ENCODE assay signal across 24 cellular contexts in genomic region chr19:3211191-3211590, GRCh38. TPM values are rescaled to one million over a fixed set of nuclear protein-coding genes. Genes with fewer than 3 reads are reported as not detected.
DNase-seq lines count a peak whose midpoint lies in the region; ATAC-seq, FAIRE-seq and TF ChIP-seq lines count a peak whose summit lies in the region.
"Had no signal": no experiment of that assay in that cellular context is flagged by ENCODE, and none has a peak within 500 bp of the region (broad histone marks: within the 10 kb centered on the region; RNA-seq: fewer than 3 reads in every experiment).

No MANE protein-coding gene starts in this region.

- POLR2A ChIA-PET in K562 (lab: Yijun Ruan, JAX): interaction anchor here (0.6 kb wide), 1 partner anchor 645 kb away, joined by 4 read pairs; no protein-coding TSS in a partner anchor

- H2BK120ac ChIP-seq in mesenchymal stem cell (ENCODE audit: low read depth, low read length): no peak overlapping the region

- H3K79me2 ChIP-seq in K562 (ENCODE audit: control insufficient read depth, insufficient read depth, low read length): no peaks in the 10 kb centered on the region

- in situ Hi-C loops in K562 (cut with MboI): no loop called here

- no peak for TF ChIP-seq POLR2A in K562 (conservative IDR thresholded peaks at IDR 0.05)

- no peak for TF ChIP-seq CTCF in K562 (IDR thresholded peaks at IDR 0.05 in 2 of 3, conservative IDR thresholded peaks at IDR 0.05 in 1 of 3; ENCODE audit: insufficient read depth in 2 of 3, low read depth in 1 of 3, low read length in 3 of 3)

- no peak overlapping the region for H4K8ac ChIP-seq in mesenchymal stem cell (ENCODE audit: low read length)

- no peak overlapping the region for H2AK5ac ChIP-seq in mesenchymal stem cell (ENCODE audit: low read length, severe bottlenecking)

- no TSS peak for BruUV-seq in K562 (replicated peaks; lab: Mats Ljungman, UMichigan)

- peak overlapping the region; percentile 47 for H4K91ac ChIP-seq in mesenchymal stem cell (ENCODE audit: low read length)

- peaks cover 3% of the 10 kb centered on the region for H3K79me1 ChIP-seq in mesenchymal stem cell (replicated peaks; ENCODE audit: low read length, poor library complexity, severe bottlenecking)

- H3K27ac ChIP-seq in K562 (ENCODE audit: extremely low read depth, low read depth, low read length) (no peak overlapping the region), mesenchymal stem cell (ENCODE audit: low read length, poor library complexity, severe bottlenecking) (no peak overlapping the region)
- H3K27ac ChIP-seq: HL-60 had no signal

- H2BK15ac ChIP-seq in mesenchymal stem cell (ENCODE audit: low read depth, poor library complexity, severe bottlenecking): peak overlapping the region; percentile 81

- no peaks in the 10 kb centered on the region for H3K9me3 Mint-ChIP-seq in stimulated activated naive CD8-positive, alpha-beta T cell treated with anti-CD3 and anti-CD28 coated beads, Interleukin-15, amount 100 ng/mL, for 72 hours
- H3K9me3 Mint-ChIP-seq: CD4-positive, alpha-beta T cell had no signal

- intact Hi-C loops in K562 (cut with micrococcal nuclease): no loop called here

- H3K14ac ChIP-seq in mesenchymal stem cell (ENCODE audit: low read length in 2 of 2): no peak overlapping the region

- H3K4ac ChIP-seq in mesenchymal stem cell (ENCODE audit: low read depth in 1 of 2, low read length in 2 of 2): no peak overlapping the region

- no peak for FAIRE-seq in K562 (lab: Jason Lieb, UNC)
- FAIRE-seq: A204.1, GM12878, H54 had no signal

- TF ChIP-seq RAD21 in K562 (CRISPR knock-in tag; conservative IDR thresholded peaks at IDR 0.05 in 1 of 2, IDR thresholded peaks at IDR 0.05 in 1 of 2): no peak

- ATAC-seq in stimulated activated naive CD8-positive, alpha-beta T cell treated with anti-CD3 and anti-CD28 coated beads, Interleukin-15, Interleukin-2, amounts not matched to agents 100 U/mL and 50 U/mL, for 24 hours: peak; percentile 3
- ATAC-seq in stimulated activated naive CD8-positive, alpha-beta T cell treated with anti-CD3 and anti-CD28 coated beads, Interleukin-15, amount 100 ng/mL, for 72 hours: no peak
- ATAC-seq in K562 (no peak), GM21528 (IDR thresholded peaks at IDR 0.05; ENCODE audit: low FRiP score, unreplicated experiment) (no peak)

- H3K4me1 ChIP-seq in K562 (replicated peaks in 1 of 2; ENCODE audit: control insufficient read depth in 2 of 2, insufficient read depth in 2 of 2, low read length in 2 of 2) (peaks cover 0 to 42% of the 10 kb centered on the region in 2 experiments; a peak in 2 of 5 replicates), mesenchymal stem cell (ENCODE audit: control insufficient read depth, insufficient read depth, low read depth, low read length) (peaks cover 4% of the 10 kb centered on the region)

- H3K27me3 ChIP-seq in K562 (ENCODE audit: control insufficient read depth in 2 of 2, insufficient read depth in 2 of 2, low read length in 2 of 2) (no peaks in the 10 kb centered on the region), mesenchymal stem cell (ENCODE audit: control insufficient read depth in 1 of 2, insufficient read depth in 1 of 2, low read length in 2 of 2) (no peaks in the 10 kb centered on the region)
- H3K27me3 ChIP-seq: BLaER1 treated with 17β-estradiol and CSF1 and Interleukin-3, amounts not matched to agents 10 nM and 100 nM had no signal

- no peak overlapping the region for H3K4me3 Mint-ChIP-seq in stimulated activated naive CD8-positive, alpha-beta T cell treated with anti-CD3 and anti-CD28 coated beads, Interleukin-15, amount 100 ng/mL, for 72 hours
- H3K4me3 Mint-ChIP-seq: CD4-positive, alpha-beta T cell had no signal

- CTCF ChIA-PET in K562 (lab: Yijun Ruan, JAX; ENCODE audit: low intra/inter-chr PET ratio): interaction anchor here (0.8 kb wide), 1 partner anchor 255 kb away, joined by 3 read pairs; no protein-coding TSS in a partner anchor

- H3K9me1 ChIP-seq in K562 (ENCODE audit: control insufficient read depth, insufficient read depth, low read length): peaks cover 3% of the 10 kb centered on the region

- H3K9me3 ChIP-seq in K562 (replicated peaks; ENCODE audit: control insufficient read depth, insufficient read depth, low read depth, low read length) (no peaks in the 10 kb centered on the region), mesenchymal stem cell (ENCODE audit: control insufficient read depth, low read length) (no peaks in the 10 kb centered on the region)
- H3K9me3 ChIP-seq: BLaER1 treated with 17β-estradiol and CSF1 and Interleukin-3, amounts not matched to agents 10 nM and 100 nM had no signal

- no peak for DNase-seq in stimulated activated naive CD8-positive, alpha-beta T cell treated with anti-CD3 and anti-CD28 coated beads, Interleukin-15, Interleukin-2, amounts not matched to agents 100 U/mL and 50 U/mL, for 24 hours
- no peak for DNase-seq in stimulated activated naive CD8-positive, alpha-beta T cell treated with anti-CD3 and anti-CD28 coated beads, Interleukin-15, amount 100 ng/mL, for 72 hours
- no peak for DNase-seq in K562 (ENCODE audit: extremely low read depth in 1 of 4, low spot score in 3 of 4)
- no peak for DNase-seq in mesenchymal stem cell
- no peak for DNase-seq in NCI-H146 treated with DMSO at 0.1 percent for 48 hours (lab: John Stamatoyannopoulos, UW; ENCODE audit: unreplicated experiment)
- no peak for DNase-seq in SHP77 (lab: John Stamatoyannopoulos, UW)
- no peak for DNase-seq in NCI-H226
- DNase-seq: DMS 273 treated with DMSO at 0.1 percent for 48 hours, DMS79, GDM1, NCI-H1930, NCI-H2107, NCI-H524 treated with DMSO at 0.1 percent for 48 hours, NCI-H774 had no signal

- no peak overlapping the region for H2BK5ac ChIP-seq in mesenchymal stem cell (ENCODE audit: low read depth, low read length, poor library complexity, severe bottlenecking)

- H3K36me3 ChIP-seq in K562 (ENCODE audit: control insufficient read depth, insufficient read depth, low read length): peaks cover 28% of the 10 kb centered on the region; the same call in 1 of the 3 replicates
- H3K36me3 ChIP-seq in mesenchymal stem cell (ENCODE audit: control insufficient read depth in 1 of 2, insufficient read depth in 2 of 2, low read depth in 1 of 2, low read length in 2 of 2): peaks cover 26 to 41% of the 10 kb centered on the region in 2 experiments

- H3K23ac ChIP-seq in mesenchymal stem cell (ENCODE audit: low read length in 2 of 2): no peak overlapping the region

- H3K4me3 ChIP-seq in K562 (no peak overlapping the region), mesenchymal stem cell (ENCODE audit: insufficient read depth in 1 of 2, low read depth in 1 of 2, low read length in 2 of 2) (no peak overlapping the region)
- H3K4me3 ChIP-seq: BLaER1 treated with 17β-estradiol and CSF1 and Interleukin-3, amounts not matched to agents 10 nM and 100 nM; GM12878 had no signal

- no peaks in the 10 kb centered on the region for H3K4me1 Mint-ChIP-seq in stimulated activated naive CD8-positive, alpha-beta T cell treated with anti-CD3 and anti-CD28 coated beads, Interleukin-15, amount 100 ng/mL, for 72 hours

- H2BK12ac ChIP-seq in mesenchymal stem cell (ENCODE audit: low read length in 2 of 2): no peak overlapping the region

- H3K18ac ChIP-seq in mesenchymal stem cell (ENCODE audit: low read depth in 1 of 2, low read length in 2 of 2): no peak overlapping the region

- H3K27ac Mint-ChIP-seq in stimulated activated naive CD8-positive, alpha-beta T cell treated with anti-CD3 and anti-CD28 coated beads, Interleukin-15, amount 100 ng/mL, for 72 hours: no peak overlapping the region
- H3K27ac Mint-ChIP-seq: CD4-positive, alpha-beta T cell had no signal

- no peak overlapping the region for H2AFZ ChIP-seq in K562 (ENCODE audit: low read depth, low read length)
- H2AFZ ChIP-seq in mesenchymal stem cell (ENCODE audit: low read depth, low read length): no peak overlapping the region

- H3K4me2 ChIP-seq in K562 (ENCODE audit: insufficient read depth, low read length): no peak overlapping the region
- H3K4me2 ChIP-seq in mesenchymal stem cell (ENCODE audit: low read length, poor library complexity, severe bottlenecking): no peak overlapping the region
- H3K4me2 ChIP-seq: BLaER1 treated with 17β-estradiol and CSF1 and Interleukin-3, amounts not matched to agents 10 nM and 100 nM had no signal

- 0 out of 2 replicates have a peak, but pooled peaks cover 10% of the 10 kb centered on the region for H4K20me1 ChIP-seq in K562 (replicated peaks; ENCODE audit: control insufficient read depth, insufficient read depth, low read length)

- no peak for TF ChIP-seq EP300 in K562 (IDR thresholded peaks at IDR 0.05; ENCODE audit: low read length)

- WGBS in K562 (ENCODE audit: insufficient coverage, low coverage, missing lambda C conversion rate): 54% methylated on average over 9 of the region's 12 CpGs
- 78% methylated on average over 12 of the region's 12 CpGs for WGBS in mesenchymal stem cell

- H3K9ac ChIP-seq in K562 (ENCODE audit: insufficient read depth in 1 of 2, low read depth in 2 of 2, low read length in 2 of 2): peak overlapping the region in 1 of 2 experiments; percentile 23; a peak in 1 of 4 replicates
- H3K9ac ChIP-seq in mesenchymal stem cell (ENCODE audit: low read length): no peak overlapping the region
- H3K9ac ChIP-seq: BLaER1 treated with 17β-estradiol and CSF1 and Interleukin-3, amounts not matched to agents 10 nM and 100 nM had no signal

- no peaks in the 10 kb centered on the region for H3K27me3 Mint-ChIP-seq in stimulated activated naive CD8-positive, alpha-beta T cell treated with anti-CD3 and anti-CD28 coated beads, Interleukin-15, amount 100 ng/mL, for 72 hours
- H3K27me3 Mint-ChIP-seq: CD4-positive, alpha-beta T cell had no signal

RNA-seq across cellular contexts. Expression of gene CELF5, which starts 13.3 kb away (rescaled TPM):
- 0.18 and 0.69 TPM in 2 replicates for total RNA-seq in K562 (2011; cell fraction: chromatin; rRNA removed; ENCODE audit: low replicate concordance)
- 0.50 and 0.53 TPM in 2 replicates for total RNA-seq in K562 (2011; cell fraction: nucleolus; rRNA removed)
- 0.81 and 0.99 TPM in 2 replicates for total RNA-seq in K562 (2011; cell fraction: nucleoplasm; rRNA removed)
- total RNA-seq in K562 (2014; rRNA removed) (0.05 and 0.73 TPM in 2 replicates), K562 (2014; rRNA removed; fragmentation: Illumina TruSeq; extraction: Trizol) (0.07 and 0.26 TPM in 2 replicates), K562 (2015; rRNA removed; fragmentation: Illumina TruSeq; extraction: Trizol) (0.36 and 0.41 TPM in 2 replicates), K562 (2021) (0.29 and 0.49 TPM in 2 replicates)
- polyA plus RNA-seq in K562 (2011; rRNA removed) (0.28 and 0.38 TPM in 2 replicates), K562 (2014; fragmentation: Illumina TruSeq; extraction: Trizol) (0.22 and 0.39 TPM in 2 replicates), K562 (2014; fragmentation: Nextera tagmentation; extraction: Ambion mirVana) (under 1 TPM; 0.01 to 0.07 TPM), K562 (2014; rRNA removed) (0.27 and 0.56 TPM in 2 replicates)
- polyA plus RNA-seq in K562 (2011; cell fraction: cytosol; rRNA removed): 0.21 and 0.25 TPM in 2 replicates
- polyA plus RNA-seq in K562 (2011; cell fraction: nucleus; rRNA removed): 1.4 and 2.7 TPM in 2 replicates
- polyA plus RNA-seq in K562 (2012): 0.52 and 0.54 TPM in 2 replicates
- 0.18 and 0.30 TPM in 2 replicates for polyA minus RNA-seq in K562 (2011; rRNA and poly(A)+ RNA removed)
- not detected in 2 replicates for polyA minus RNA-seq in K562 (2011; cell fraction: cytosol; rRNA and poly(A)+ RNA removed)
- polyA minus RNA-seq in K562 (2011; cell fraction: nucleus; rRNA and poly(A)+ RNA removed): 0.27 and 0.44 TPM in 2 replicates
- polyA plus RNA-seq in mesenchymal stem cell (2013, experiment 1 of 2): 0.06 TPM
- polyA plus RNA-seq in mesenchymal stem cell (2013, experiment 2 of 2): 0.14 TPM
- total RNA-seq: GM12878, M059J, Right ventricle myocardium inferior, SK-MEL-5 had no signal

RNA-seq across cellular contexts. Expression of gene NCLN, which starts 25.5 kb away (rescaled TPM):
- total RNA-seq in K562 (2011; cell fraction: chromatin; rRNA removed; ENCODE audit: low replicate concordance): 48.8 and 166 TPM in 2 replicates
- total RNA-seq in K562 (2011; cell fraction: nucleolus; rRNA removed): 171 and 189 TPM in 2 replicates
- 87.3 and 91.6 TPM in 2 replicates for total RNA-seq in K562 (2011; cell fraction: nucleoplasm; rRNA removed)
- total RNA-seq in K562 (2014; rRNA removed) (49.3 and 79.1 TPM in 2 replicates), K562 (2014; rRNA removed; fragmentation: Illumina TruSeq; extraction: Trizol) (11.6 and 20.2 TPM in 2 replicates), K562 (2015; rRNA removed; fragmentation: Illumina TruSeq; extraction: Trizol) (39.7 and 47.4 TPM in 2 replicates), K562 (2021) (120 and 126 TPM in 2 replicates)
- polyA plus RNA-seq in K562 (2011; rRNA removed) (39.6 and 55.9 TPM in 2 replicates), K562 (2014; fragmentation: Illumina TruSeq; extraction: Trizol) (25.6 and 56.1 TPM in 2 replicates), K562 (2014; fragmentation: Nextera tagmentation; extraction: Ambion mirVana) (1 to 10 TPM; 3.8 to 5.9 TPM), K562 (2014; rRNA removed) (58.0 and 62.8 TPM in 2 replicates)
- 53.3 and 119 TPM in 2 replicates for polyA plus RNA-seq in K562 (2011; cell fraction: cytosol; rRNA removed)
- polyA plus RNA-seq in K562 (2011; cell fraction: nucleus; rRNA removed): 113 and 190 TPM in 2 replicates
- 69.1 and 86.6 TPM in 2 replicates for polyA plus RNA-seq in K562 (2012)
- 11.0 and 30.4 TPM in 2 replicates for polyA minus RNA-seq in K562 (2011; rRNA and poly(A)+ RNA removed)
- polyA minus RNA-seq in K562 (2011; cell fraction: cytosol; rRNA and poly(A)+ RNA removed): 50.3 and 58.3 TPM in 2 replicates
- 23.9 and 31.8 TPM in 2 replicates for polyA minus RNA-seq in K562 (2011; cell fraction: nucleus; rRNA and poly(A)+ RNA removed)
- polyA plus RNA-seq in mesenchymal stem cell (2013, experiment 1 of 2): 45.9 TPM
- polyA plus RNA-seq in mesenchymal stem cell (2013, experiment 2 of 2): 47.0 TPM

RNA-seq across cellular contexts. Expression of gene S1PR4, which starts 32.6 kb away (rescaled TPM):
- total RNA-seq in K562 (2011; cell fraction: chromatin; rRNA removed; ENCODE audit: low replicate concordance): not detected in 2 replicates
- not detected in 2 replicates for total RNA-seq in K562 (2011; cell fraction: nucleolus; rRNA removed)
- total RNA-seq in K562 (2011; cell fraction: nucleoplasm; rRNA removed): not detected in 2 replicates
- total RNA-seq in K562 (2014; rRNA removed) (not detected in 2 replicates), K562 (2014; rRNA removed; fragmentation: Illumina TruSeq; extraction: Trizol) (not detected in 2 replicates), K562 (2015; rRNA removed; fragmentation: Illumina TruSeq; extraction: Trizol) (not detected in 2 replicates), K562 (2021) (0.18 and 0.27 TPM in 2 replicates)
- polyA plus RNA-seq in K562 (2011; rRNA removed) (not detected in 2 replicates), K562 (2014; fragmentation: Illumina TruSeq; extraction: Trizol) (not detected in 2 replicates), K562 (2014; fragmentation: Nextera tagmentation; extraction: Ambion mirVana) (not detected), K562 (2014; rRNA removed) (0.07 TPM in 1 of 2 replicates, not detected in the other)
- polyA plus RNA-seq in K562 (2011; cell fraction: cytosol; rRNA removed): 0.04 TPM in 1 of 2 replicates, not detected in the other
- 0.08 and 0.53 TPM in 2 replicates for polyA plus RNA-seq in K562 (2011; cell fraction: nucleus; rRNA removed)
- polyA plus RNA-seq in K562 (2012): not detected in 2 replicates
- polyA minus RNA-seq in K562 (2011; rRNA and poly(A)+ RNA removed): not detected in 2 replicates
- not detected in 2 replicates for polyA minus RNA-seq in K562 (2011; cell fraction: cytosol; rRNA and poly(A)+ RNA removed)
- polyA minus RNA-seq in K562 (2011; cell fraction: nucleus; rRNA and poly(A)+ RNA removed): 0.13 TPM in 1 of 2 replicates, not detected in the other
- not detected for polyA plus RNA-seq in mesenchymal stem cell (2013, experiment 1 of 2)
- polyA plus RNA-seq in mesenchymal stem cell (2013, experiment 2 of 2): not detected
- total RNA-seq: M059J, SK-MEL-5 had no signal
